ENCODE assay signal across 1 cellular context in genomic region chr6:373773-374724, GRCh38.
TF ChIP-seq lines count a peak whose summit lies in the region.

No MANE protein-coding gene starts in this region.

TF ChIP-seq in H1, 55 proteins besides CTCF, POLR2A, EP300 and RAD21:
- no peak for TF ChIP-seq SIX5 (IDR thresholded peaks at IDR 0.05; ENCODE audit: low read depth, low read length)
- no peak for TF ChIP-seq EGR1 (IDR thresholded peaks at IDR 0.05; ENCODE audit: borderline replicate concordance, low read depth, low read length)
- no peak for TF ChIP-seq POU5F1 (IDR thresholded peaks at IDR 0.05; ENCODE audit: low read depth, low read length)
- TF ChIP-seq TBP (IDR thresholded peaks at IDR 0.05; ENCODE audit: low read depth, low read length) = no peak
- TF ChIP-seq TEAD4 (IDR thresholded peaks at IDR 0.05; ENCODE audit: low read depth, low read length) = no peak
- no peak for TF ChIP-seq TCF12 (IDR thresholded peaks at IDR 0.05; ENCODE audit: low read depth, low read length)
- TF ChIP-seq CHD1 (IDR thresholded peaks at IDR 0.05; ENCODE audit: low read depth, low read length) = no peak
- no peak for TF ChIP-seq GTF2F1 (IDR thresholded peaks at IDR 0.05; ENCODE audit: borderline replicate concordance, low read depth, low read length)
- TF ChIP-seq CBX5 (IDR thresholded peaks at IDR 0.05; ENCODE audit: low read depth, low read length) = no peak
- TF ChIP-seq USF2 (IDR thresholded peaks at IDR 0.05; ENCODE audit: low read length) = no peak
- no peak for TF ChIP-seq BRCA1 (IDR thresholded peaks at IDR 0.05; ENCODE audit: low read depth, low read length)
- no peak for TF ChIP-seq NANOG (IDR thresholded peaks at IDR 0.05; ENCODE audit: insufficient read depth, low read depth, low read length, poor library complexity, severe bottlenecking)
- TF ChIP-seq RBBP5 (IDR thresholded peaks at IDR 0.05; ENCODE audit: borderline replicate concordance, low read depth, low read length) = no peak
- TF ChIP-seq FOSL1 (IDR thresholded peaks at IDR 0.05; ENCODE audit: insufficient read depth, low read depth, low read length) = no peak
- no peak for TF ChIP-seq CHD7 (IDR thresholded peaks at IDR 0.05; ENCODE audit: insufficient replicate concordance, low read length)
- no peak for TF ChIP-seq SAP30 (IDR thresholded peaks at IDR 0.05; ENCODE audit: insufficient read depth, insufficient replicate concordance, low read length)
- no peak for TF ChIP-seq PHF8 (conservative IDR thresholded peaks at IDR 0.05; ENCODE audit: low read depth, low read length)
